In the genomic region with DNA sequence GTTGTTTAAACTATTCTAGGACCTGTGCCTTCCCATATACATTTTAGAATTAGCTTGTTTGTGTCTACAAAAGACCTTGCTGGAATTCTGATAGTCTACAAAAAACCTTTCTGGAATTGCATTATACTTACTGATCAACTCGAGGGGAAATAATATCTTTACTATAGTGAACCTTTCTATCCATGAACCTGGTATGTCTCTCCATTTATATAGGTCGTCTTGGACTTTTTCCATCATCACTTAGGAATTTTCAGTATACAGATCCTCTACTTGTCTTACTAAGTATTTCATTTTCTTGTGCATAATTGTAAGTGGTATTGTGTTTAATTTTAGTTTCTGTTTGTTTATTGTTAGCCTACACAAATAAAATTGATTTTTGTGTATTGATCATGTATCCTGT, we compare ENCODE assay signal across 28 cellular contexts.
"Had no signal": no experiment of that assay in that cellular context is flagged by ENCODE, and none has a peak within 500 bp of the region (broad histone marks: within the 10 kb centered on the region; RNA-seq: fewer than 3 reads in every experiment).

No MANE protein-coding gene starts in this region.

- H3K36me3 ChIP-seq: colonic mucosa, esophagus squamous epithelium, gastrocnemius medialis, heart right ventricle, lower lobe of right lung had no signal

- H3K9me3 ChIP-seq: colonic mucosa, esophagus squamous epithelium, gastrocnemius medialis, left lung, lower lobe of right lung, mucosa of descending colon had no signal

- DNase-seq: colonic mucosa; cortex of kidney; effector CD8-positive, alpha-beta T cell; effector memory CD8-positive, alpha-beta T cell; endodermal cell; erythroblast; esophagus squamous epithelium; foreskin fibroblast; foreskin melanocyte; gastrocnemius medialis; glutamatergic neuron; head of caudate nucleus; heart right ventricle; hippocampal formation; left cardiac atrium; left lung; left ventricle myocardium superior; lower lobe of right lung; mesenchymal stem cell; mucosa of descending colon; naive B cell had no signal

- H3K27ac Mint-ChIP-seq: dendritic cell treated with granulocyte-macrophage colony-stimulating factor and Interleukin-4, amounts not matched to agents 40 ng/mL and 50 ng/mL, for 4 days; effector memory CD8-positive, alpha-beta T cell; endodermal cell; mesothelial cell of epicardium had no signal

- H3K27me3 ChIP-seq: colonic mucosa, gastrocnemius medialis, heart right ventricle, left lung had no signal

- H3K4me1 Mint-ChIP-seq: endodermal cell, mesothelial cell of epicardium had no signal

- H3K36me3 Mint-ChIP-seq: mesothelial cell of epicardium had no signal

- H3K4me1 ChIP-seq: colonic mucosa, gastrocnemius medialis, lower lobe of right lung had no signal

- H3K27ac ChIP-seq: colonic mucosa, epithelial cell of prostate, esophagus squamous epithelium, gastrocnemius medialis, heart right ventricle, left lung, lower lobe of right lung had no signal

- H3K4me3 Mint-ChIP-seq: dendritic cell treated with granulocyte-macrophage colony-stimulating factor and Interleukin-4, amounts not matched to agents 40 ng/mL and 50 ng/mL, for 4 days; effector memory CD8-positive, alpha-beta T cell; endodermal cell; mesothelial cell of epicardium; naive B cell had no signal

- ATAC-seq: effector memory CD8-positive, alpha-beta T cell; esophagus mucosa; gastrocnemius medialis; heart right ventricle; left cardiac atrium; left lung; left ventricle myocardium superior; lower lobe of right lung; mucosa of descending colon had no signal

- H3K9me3 Mint-ChIP-seq: dendritic cell treated with granulocyte-macrophage colony-stimulating factor and Interleukin-4, amounts not matched to agents 40 ng/mL and 50 ng/mL, for 4 days; effector memory CD8-positive, alpha-beta T cell; endodermal cell; naive B cell had no signal

- FAIRE-seq: endometrium, islet of Langerhans, keratinocyte had no signal

- H3K4me3 ChIP-seq: colonic mucosa, esophagus squamous epithelium, gastrocnemius medialis, heart right ventricle, left lung, lower lobe of right lung, mucosa of descending colon had no signal

- H3K27me3 Mint-ChIP-seq: dendritic cell treated with granulocyte-macrophage colony-stimulating factor and Interleukin-4, amounts not matched to agents 40 ng/mL and 50 ng/mL, for 4 days; naive B cell had no signal
